Comparison of ENCODE assay signal across 36 cellular contexts in the genomic region with DNA sequence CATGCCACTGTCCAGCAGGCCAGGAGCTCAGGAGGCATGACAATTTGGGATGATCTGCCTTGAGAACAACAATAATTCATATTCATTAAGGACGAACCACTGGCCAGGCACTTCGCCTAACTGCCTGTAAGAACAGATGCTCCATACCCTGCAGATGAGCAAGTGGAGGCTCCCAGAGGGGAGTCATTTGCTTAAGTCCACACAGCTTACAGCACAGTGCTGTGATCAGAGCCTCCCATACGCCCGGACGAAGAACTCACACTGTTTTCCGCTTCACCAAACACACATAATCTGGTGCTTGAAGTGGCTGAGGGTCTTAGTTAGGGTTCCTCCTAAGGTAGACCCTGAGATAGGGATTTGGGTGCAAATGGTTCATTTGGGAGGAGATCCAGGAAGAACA.
"Had no signal": no experiment of that assay in that cellular context is flagged by ENCODE, and none has a peak within 500 bp of the region (broad histone marks: within the 10 kb centered on the region; RNA-seq: fewer than 3 reads in every experiment).

No MANE protein-coding gene starts in this region.

- FAIRE-seq: frontal cortex had no signal

- H3K27me3 ChIP-seq: adrenal gland, ascending aorta, cardiac muscle cell, colonic mucosa had no signal

- H3K9me3 ChIP-seq: adrenal gland, ascending aorta, breast epithelium, colonic mucosa had no signal

- H3K27ac Mint-ChIP-seq: activated CD4-positive, alpha-beta memory T cell treated with anti-CD3 and anti-CD28 coated beads for 36 hours; activated CD4-positive, alpha-beta T cell treated with anti-CD3 and anti-CD28 coated beads for 36 hours; activated CD4-positive, alpha-beta T cell treated with anti-CD3 and anti-CD28 coated beads, Interleukin-2, amount 10 ng/mL, durations not matched to agents 24 days and 14 days; activated CD8-positive, alpha-beta memory T cell treated with anti-CD3 and anti-CD28 coated beads, Interleukin-2, amount 10 ng/mL, durations not matched to agents 7 days and 5 days; activated CD8-positive, alpha-beta T cell treated with anti-CD3 and anti-CD28 coated beads, Interleukin-2, amount 10 ng/mL, durations not matched to agents 7 days and 5 days; activated naive CD4-positive, alpha-beta T cell treated with anti-CD3 and anti-CD28 coated beads for 36 hours; activated naive CD4-positive, alpha-beta T cell treated with anti-CD3 and anti-CD28 coated beads, Interleukin-2, amount 50 U/mL, for 24 hours; activated naive CD8-positive, alpha-beta T cell treated with anti-CD3 and anti-CD28 coated beads for 36 hours; activated naive CD8-positive, alpha-beta T cell treated with anti-CD3 and anti-CD28 coated beads, Interleukin-2, amount 50 U/mL, for 24 hours; activated T-helper 1 cell treated with anti-CD3 and anti-CD28 coated beads, Interleukin-12 subunit alpha, Interleukin-12 subunit beta, Interleukin-2, Interleukin-4 antibody, amounts not matched to agents 30 ng/mL and 10 ng/mL and 1 ng/mL, durations not matched to agents 14 hours and 24 hours and 36 hours; activated T-helper 2 cell treated with anti-CD3 and anti-CD28 coated beads, Interferon-gamma antibody, Interleukin-2, Interleukin-4, amounts not matched to agents 10 μg/mL and 5 μg/mL and 100 μg/mL, durations not matched to agents 14 hours and 24 hours and 36 hours; dendritic cell treated with granulocyte-macrophage colony-stimulating factor and Interleukin-4, amounts not matched to agents 40 ng/mL and 50 ng/mL, for 4 days; endodermal cell; T-helper 1 cell treated with Interleukin-12 subunit alpha and Interleukin-12 subunit beta and Interleukin-4 antibody, amounts not matched to agents 30 μg/mL and 1 μg/mL, for 36 hours; T-helper 2 cell treated with Interferon-gamma antibody and Interleukin-4, amounts not matched to agents 5 μg/mL and 100 μg/mL, for 36 hours had no signal

- H3K27ac ChIP-seq: adrenal gland, ascending aorta, breast epithelium, cardiac muscle cell, colonic mucosa, dorsolateral prefrontal cortex had no signal

- H3K36me3 Mint-ChIP-seq: activated CD4-positive, alpha-beta memory T cell treated with anti-CD3 and anti-CD28 coated beads for 36 hours; activated CD8-positive, alpha-beta memory T cell treated with anti-CD3 and anti-CD28 coated beads, Interleukin-2, amount 10 ng/mL, durations not matched to agents 7 days and 5 days; activated naive CD4-positive, alpha-beta T cell treated with anti-CD3 and anti-CD28 coated beads, Interleukin-2, amount 50 U/mL, for 24 hours; activated naive CD8-positive, alpha-beta T cell treated with anti-CD3 and anti-CD28 coated beads for 36 hours; brain had no signal

- H3K36me3 ChIP-seq: adrenal gland, ascending aorta, breast epithelium, cardiac muscle cell, colonic mucosa had no signal

- ATAC-seq: activated CD4-positive, alpha-beta T cell treated with anti-CD3 and anti-CD28 coated beads for 36 hours; activated CD8-positive, alpha-beta memory T cell treated with anti-CD3 and anti-CD28 coated beads, Interleukin-2, amount 10 ng/mL, durations not matched to agents 7 days and 5 days; activated CD8-positive, alpha-beta T cell treated with anti-CD3 and anti-CD28 coated beads, Interleukin-2, amount 10 ng/mL, durations not matched to agents 7 days and 5 days; activated naive CD8-positive, alpha-beta T cell treated with anti-CD3 and anti-CD28 coated beads, Interleukin-2, amount 50 U/mL, for 24 hours; esophagus mucosa had no signal

- H3K4me1 ChIP-seq: ascending aorta, breast epithelium, colonic mucosa had no signal

- DNase-seq: activated CD4-positive, alpha-beta memory T cell treated with anti-CD3 and anti-CD28 coated beads for 36 hours; activated CD4-positive, alpha-beta T cell treated with anti-CD3 and anti-CD28 coated beads for 36 hours; activated CD4-positive, alpha-beta T cell treated with anti-CD3 and anti-CD28 coated beads, Interleukin-2, amount 10 ng/mL, durations not matched to agents 24 days and 14 days; activated CD4-positive, CD25-positive, alpha-beta regulatory T cell; activated CD4-positive, CD25-positive, alpha-beta regulatory T cell treated with anti-CD3 and anti-CD28 coated beads, Interleukin-2, amount 50 U/mL, for 72 hours; activated CD8-positive, alpha-beta memory T cell treated with anti-CD3 and anti-CD28 coated beads, Interleukin-2, amount 10 ng/mL, durations not matched to agents 7 days and 5 days; activated CD8-positive, alpha-beta memory T cell treated with anti-CD3 and anti-CD28 coated beads, Interleukin-2, amount 50 U/mL, for 4 hours; activated CD8-positive, alpha-beta T cell treated with anti-CD3 and anti-CD28 coated beads, Interleukin-2, amount 10 ng/mL, durations not matched to agents 7 days and 5 days; activated effector memory CD4-positive, alpha-beta T cell treated with anti-CD3 and anti-CD28 coated beads, Interleukin-2, amount 50 U/mL, for 16 hours; activated naive CD4-positive, alpha-beta T cell treated with anti-CD3 and anti-CD28 coated beads for 36 hours; activated naive CD8-positive, alpha-beta T cell treated with anti-CD3 and anti-CD28 coated beads for 36 hours; activated naive CD8-positive, alpha-beta T cell treated with anti-CD3 and anti-CD28 coated beads, Interleukin-2, amount 50 U/mL, for 24 hours; activated T-cell treated with anti-CD3 and anti-CD28 coated beads, Interleukin-2, amount 50 U/mL, for 1 hour; activated T-cell treated with anti-CD3 and anti-CD28 coated beads, Interleukin-2, amount 50 U/mL, for 48 hours; adrenal gland; central memory CD4-positive, alpha-beta T cell; cerebellar nuclear complex; colonic mucosa; dorsolateral prefrontal cortex; effector memory CD4-positive, alpha-beta T cell; endodermal cell; foreskin fibroblast; head of caudate nucleus; T1000 had no signal

- H3K4me3 Mint-ChIP-seq: activated CD4-positive, alpha-beta memory T cell treated with anti-CD3 and anti-CD28 coated beads for 36 hours; activated CD4-positive, alpha-beta T cell treated with anti-CD3 and anti-CD28 coated beads for 36 hours; activated CD4-positive, alpha-beta T cell treated with anti-CD3 and anti-CD28 coated beads, Interleukin-2, amount 10 ng/mL, durations not matched to agents 24 days and 14 days; activated CD8-positive, alpha-beta memory T cell treated with anti-CD3 and anti-CD28 coated beads, Interleukin-2, amount 10 ng/mL, durations not matched to agents 7 days and 5 days; activated CD8-positive, alpha-beta T cell treated with anti-CD3 and anti-CD28 coated beads, Interleukin-2, amount 10 ng/mL, durations not matched to agents 7 days and 5 days; activated naive CD4-positive, alpha-beta T cell treated with anti-CD3 and anti-CD28 coated beads for 36 hours; activated naive CD4-positive, alpha-beta T cell treated with anti-CD3 and anti-CD28 coated beads, Interleukin-2, amount 50 U/mL, for 24 hours; activated naive CD8-positive, alpha-beta T cell treated with anti-CD3 and anti-CD28 coated beads for 36 hours; activated naive CD8-positive, alpha-beta T cell treated with anti-CD3 and anti-CD28 coated beads, Interleukin-2, amount 50 U/mL, for 24 hours; activated T-helper 1 cell treated with anti-CD3 and anti-CD28 coated beads, Interleukin-12 subunit alpha, Interleukin-12 subunit beta, Interleukin-2, Interleukin-4 antibody, amounts not matched to agents 30 ng/mL and 10 ng/mL and 1 ng/mL, durations not matched to agents 14 hours and 24 hours and 36 hours; brain; dendritic cell treated with granulocyte-macrophage colony-stimulating factor and Interleukin-4, amounts not matched to agents 40 ng/mL and 50 ng/mL, for 4 days; endodermal cell; T-helper 1 cell treated with Interleukin-12 subunit alpha and Interleukin-12 subunit beta and Interleukin-4 antibody, amounts not matched to agents 30 μg/mL and 1 μg/mL, for 36 hours; T-helper 2 cell treated with Interferon-gamma antibody and Interleukin-4, amounts not matched to agents 5 μg/mL and 100 μg/mL, for 36 hours had no signal

- H3K4me3 ChIP-seq: adrenal gland, ascending aorta, breast epithelium, cardiac muscle cell, colonic mucosa, dorsolateral prefrontal cortex had no signal

- H3K4me1 Mint-ChIP-seq: activated CD4-positive, alpha-beta T cell treated with anti-CD3 and anti-CD28 coated beads for 36 hours; activated CD4-positive, alpha-beta T cell treated with anti-CD3 and anti-CD28 coated beads, Interleukin-2, amount 10 ng/mL, durations not matched to agents 24 days and 14 days; activated CD8-positive, alpha-beta memory T cell treated with anti-CD3 and anti-CD28 coated beads, Interleukin-2, amount 10 ng/mL, durations not matched to agents 7 days and 5 days; activated naive CD4-positive, alpha-beta T cell treated with anti-CD3 and anti-CD28 coated beads, Interleukin-2, amount 50 U/mL, for 24 hours had no signal

- H3K9me3 Mint-ChIP-seq: activated CD4-positive, alpha-beta memory T cell treated with anti-CD3 and anti-CD28 coated beads for 36 hours; activated CD4-positive, alpha-beta T cell treated with anti-CD3 and anti-CD28 coated beads, Interleukin-2, amount 10 ng/mL, durations not matched to agents 24 days and 14 days; activated naive CD4-positive, alpha-beta T cell treated with anti-CD3 and anti-CD28 coated beads for 36 hours; activated naive CD4-positive, alpha-beta T cell treated with anti-CD3 and anti-CD28 coated beads, Interleukin-2, amount 50 U/mL, for 24 hours; activated naive CD8-positive, alpha-beta T cell treated with anti-CD3 and anti-CD28 coated beads for 36 hours; activated naive CD8-positive, alpha-beta T cell treated with anti-CD3 and anti-CD28 coated beads, Interleukin-2, amount 50 U/mL, for 24 hours; activated T-helper 1 cell treated with anti-CD3 and anti-CD28 coated beads, Interleukin-12 subunit alpha, Interleukin-12 subunit beta, Interleukin-2, Interleukin-4 antibody, amounts not matched to agents 30 ng/mL and 10 ng/mL and 1 ng/mL, durations not matched to agents 14 hours and 24 hours and 36 hours; activated T-helper 2 cell treated with anti-CD3 and anti-CD28 coated beads, Interferon-gamma antibody, Interleukin-2, Interleukin-4, amounts not matched to agents 10 μg/mL and 5 μg/mL and 100 μg/mL, durations not matched to agents 14 hours and 24 hours and 36 hours; dendritic cell treated with granulocyte-macrophage colony-stimulating factor and Interleukin-4, amounts not matched to agents 40 ng/mL and 50 ng/mL, for 4 days; endodermal cell; T-helper 1 cell treated with Interleukin-12 subunit alpha and Interleukin-12 subunit beta and Interleukin-4 antibody, amounts not matched to agents 30 μg/mL and 1 μg/mL, for 36 hours; T-helper 2 cell treated with Interferon-gamma antibody and Interleukin-4, amounts not matched to agents 5 μg/mL and 100 μg/mL, for 36 hours had no signal
